8 cellular contexts compared by ENCODE assay signal in genomic region chr1:31643976-31644559, GRCh38. TPM values are rescaled to one million over a fixed set of nuclear protein-coding genes. Genes with fewer than 3 reads are reported as not detected.
DNase-seq lines count a peak whose midpoint lies in the region; ATAC-seq and TF ChIP-seq lines count a peak whose summit lies in the region.

No MANE protein-coding gene starts in this region.

- H3K9me3 ChIP-seq in SK-N-SH, result no peaks in the 10 kb centered on the region
- no peaks in the 10 kb centered on the region for H3K9me3 ChIP-seq in fibroblast of lung (ENCODE audit: control insufficient read depth, insufficient read depth, low read depth, low read length)

- peaks cover 53% of the 10 kb centered on the region for H3K79me2 ChIP-seq in SK-N-SH (ENCODE audit: insufficient read depth)
- peaks cover 24% of the 10 kb centered on the region for H3K79me2 ChIP-seq in fibroblast of lung (ENCODE audit: control insufficient read depth, insufficient read depth, low read length)

- H3K9ac ChIP-seq in SK-N-SH (peak overlapping the region; percentile 85), fibroblast of lung (ENCODE audit: insufficient read depth, low read length) (peak overlapping the region; percentile 86)

- CTCF ChIA-PET in SK-N-SH (lab: Yijun Ruan, JAX), result interaction anchor here (0.8 to 2.6 kb wide), 9 partner anchors 11 to 80 kb away, joined by 3 to 12 read pairs (median 6); partner anchors contain the start of gene COL16A1

- H3K27ac ChIP-seq in SK-N-SH (ENCODE audit: low read depth in 2 of 2, low read length in 1 of 2) (peak overlapping the region; percentile 92 to 99), fibroblast of lung (ENCODE audit: insufficient read depth, low read length) (peak overlapping the region; percentile 96)

- peak; percentile 20 for DNase-seq in NCI-H1105 treated with DMSO at 0.1 percent for 48 hours (lab: John Stamatoyannopoulos, UW)
- DNase-seq in NCI-H1105 (lab: John Stamatoyannopoulos, UW), result no peak
- no peak for DNase-seq in SK-N-SH
- no peak for DNase-seq in fibroblast of lung (ENCODE audit: low read depth in 2 of 2)
- DNase-seq in skeletal muscle cell (ENCODE audit: low read depth), result no peak
- no peak for DNase-seq in hippocampal formation (lab: John Stamatoyannopoulos, UW)
- no peak for DNase-seq in pons (ENCODE audit: low spot score)

- no peaks in the 10 kb centered on the region for H3K9me2 ChIP-seq in SK-N-SH

- TF ChIP-seq RAD21 in SK-N-SH (IDR thresholded peaks at IDR 0.05; ENCODE audit: low read length), result no peak

- POLR2A ChIA-PET in SK-N-SH (lab: Yijun Ruan, JAX), result interaction anchor here (1.4 to 1.9 kb wide), 2 partner anchors 15 to 119 kb away, joined by 4 to 13 read pairs; no protein-coding TSS in a partner anchor

- peak overlapping the region; percentile 77; the same call in 1 of the 2 replicates for H2AFZ ChIP-seq in SK-N-SH (ENCODE audit: low read depth)
- H2AFZ ChIP-seq in fibroblast of lung (ENCODE audit: low read length), result peak overlapping the region; percentile 51

- H3K4me2 ChIP-seq in SK-N-SH (peak overlapping the region; percentile 84), fibroblast of lung (ENCODE audit: extremely low read depth, insufficient read depth, low read length) (peak overlapping the region; percentile 78)

- WGBS in SK-N-SH (ENCODE audit: low lambda C conversion rate), result 2% methylated on average over 10 of the region's 18 CpGs

- H3F3A ChIP-seq in SK-N-SH (replicated peaks; ENCODE audit: insufficient read depth), result peaks cover 9% of the 10 kb centered on the region

- H3K27me3 ChIP-seq in SK-N-SH (ENCODE audit: insufficient read depth) (no peaks in the 10 kb centered on the region), fibroblast of lung (ENCODE audit: control insufficient read depth, insufficient read depth, low read length) (no peaks in the 10 kb centered on the region)

- peaks cover 4% of the 10 kb centered on the region; the same call in 1 of the 2 replicates for H4K20me1 ChIP-seq in SK-N-SH (ENCODE audit: insufficient read depth)
- H4K20me1 ChIP-seq in fibroblast of lung (ENCODE audit: control insufficient read depth, extremely low read depth, insufficient read depth, low read length), result no peaks in the 10 kb centered on the region

- H3K4me3 ChIP-seq in SK-N-SH (ENCODE audit: low read depth in 2 of 2, low read length in 1 of 2), result peak overlapping the region; percentile 68 to 96
- peak overlapping the region; percentile 42 to 92 (median 76) for H3K4me3 ChIP-seq in fibroblast of lung (replicated peaks in 1 of 4; ENCODE audit: control extremely low read depth in 1 of 4, insufficient read depth in 1 of 4, low read depth in 3 of 4, low read length in 4 of 4)
- peak overlapping the region; percentile 93 for H3K4me3 ChIP-seq in skeletal muscle cell (ENCODE audit: low read depth, low read length)

- TF ChIP-seq EP300 in SK-N-SH (IDR thresholded peaks at IDR 0.05; ENCODE audit: borderline replicate concordance in 1 of 2, low read depth in 1 of 2, low read length in 1 of 2), result no peak

- H3K36me3 ChIP-seq in SK-N-SH (replicated peaks in 1 of 2; ENCODE audit: control insufficient read depth in 1 of 2, insufficient read depth in 2 of 2, low read length in 1 of 2) (peaks cover 0 to 7% of the 10 kb centered on the region in 2 experiments), fibroblast of lung (ENCODE audit: control insufficient read depth, insufficient read depth, low read length) (no peaks in the 10 kb centered on the region)

- no peak for ATAC-seq in GM18907 (IDR thresholded peaks at IDR 0.05; ENCODE audit: unreplicated experiment)

- TF ChIP-seq CTCF in SK-N-SH (IDR thresholded peaks at IDR 0.05), result no peak
- no peak for TF ChIP-seq CTCF in fibroblast of lung (conservative IDR thresholded peaks at IDR 0.05 in 1 of 2, IDR thresholded peaks at IDR 0.05 in 1 of 2; ENCODE audit: low read depth in 1 of 2, low read length in 2 of 2)

- peaks cover 14 to 28% of the 10 kb centered on the region in 2 experiments; a peak in 3 of 4 replicates for H3K4me1 ChIP-seq in SK-N-SH (ENCODE audit: control insufficient read depth in 1 of 2, insufficient read depth in 2 of 2, low read depth in 1 of 2, low read length in 1 of 2)
- H3K4me1 ChIP-seq in fibroblast of lung (ENCODE audit: control insufficient read depth, extremely low read depth, insufficient read depth, low read length), result peaks cover 11% of the 10 kb centered on the region

TF ChIP-seq in SK-N-SH, 30 proteins besides CTCF, POLR2A, EP300 and RAD21:
- TF ChIP-seq SIN3A (IDR thresholded peaks at IDR 0.05; ENCODE audit: borderline replicate concordance, low read depth, low read length), result peak; percentile 55; the same call in 1 of the 2 replicates
- TF ChIP-seq JUND (IDR thresholded peaks at IDR 0.05), result no peak
- no peak for TF ChIP-seq ZBTB33 (IDR thresholded peaks at IDR 0.05; ENCODE audit: borderline replicate concordance, low read depth)

RNA-seq across cellular contexts. Expression of gene PEF1, which starts 0.6 kb away (rescaled TPM):
- polyA plus RNA-seq in SK-N-SH (2012; rRNA removed), result 51.9 and 63.4 TPM in 2 replicates
- 37.2 and 46.8 TPM in 2 replicates for polyA plus RNA-seq in SK-N-SH (2012; cell fraction: cytosol; rRNA removed)
- polyA plus RNA-seq in SK-N-SH (2012; cell fraction: nucleus; rRNA removed), result 54.1 and 56.9 TPM in 2 replicates
- 72.2 and 78.1 TPM in 2 replicates for total RNA-seq in fibroblast of lung
- polyA plus RNA-seq in fibroblast of lung, result 72.9 and 85.3 TPM in 2 replicates
- polyA plus RNA-seq in fibroblast of lung (2012), result 62.2 and 73.8 TPM in 2 replicates
- polyA minus RNA-seq in fibroblast of lung (ENCODE audit: low replicate concordance), result 164 and 206 TPM in 2 replicates

RNA-seq across cellular contexts. Expression of gene HCRTR1, which starts 26.6 kb away (rescaled TPM):
- polyA plus RNA-seq in SK-N-SH (2012; rRNA removed), result 0.03 TPM in 1 of 2 replicates, not detected in the other
- polyA plus RNA-seq in SK-N-SH (2012; cell fraction: cytosol; rRNA removed), result 0.05 TPM in 1 of 2 replicates, not detected in the other
- 0.06 TPM in 1 of 2 replicates, not detected in the other for polyA plus RNA-seq in SK-N-SH (2012; cell fraction: nucleus; rRNA removed)
- total RNA-seq in fibroblast of lung, result not detected in 2 replicates
- polyA plus RNA-seq in fibroblast of lung, result not detected in 2 replicates
- polyA plus RNA-seq in fibroblast of lung (2012), result not detected in 2 replicates
- not detected in 2 replicates for polyA minus RNA-seq in fibroblast of lung (ENCODE audit: low replicate concordance)

RNA-seq across cellular contexts. Expression of gene COL16A1, which starts 59.7 kb away (rescaled TPM):
- 9.0 and 10.4 TPM in 2 replicates for polyA plus RNA-seq in SK-N-SH (2012; rRNA removed)
- 3.0 and 3.8 TPM in 2 replicates for polyA plus RNA-seq in SK-N-SH (2012; cell fraction: cytosol; rRNA removed)
- polyA plus RNA-seq in SK-N-SH (2012; cell fraction: nucleus; rRNA removed), result 38.2 and 47.3 TPM in 2 replicates
- total RNA-seq in fibroblast of lung, result 80.3 and 150 TPM in 2 replicates
- 20.9 and 21.0 TPM in 2 replicates for polyA plus RNA-seq in fibroblast of lung
- 57.9 and 61.9 TPM in 2 replicates for polyA plus RNA-seq in fibroblast of lung (2012)
- 42.9 and 69.1 TPM in 2 replicates for polyA minus RNA-seq in fibroblast of lung (ENCODE audit: low replicate concordance)
